ENCODE assay signal across 6 cellular contexts in the genomic region with DNA sequence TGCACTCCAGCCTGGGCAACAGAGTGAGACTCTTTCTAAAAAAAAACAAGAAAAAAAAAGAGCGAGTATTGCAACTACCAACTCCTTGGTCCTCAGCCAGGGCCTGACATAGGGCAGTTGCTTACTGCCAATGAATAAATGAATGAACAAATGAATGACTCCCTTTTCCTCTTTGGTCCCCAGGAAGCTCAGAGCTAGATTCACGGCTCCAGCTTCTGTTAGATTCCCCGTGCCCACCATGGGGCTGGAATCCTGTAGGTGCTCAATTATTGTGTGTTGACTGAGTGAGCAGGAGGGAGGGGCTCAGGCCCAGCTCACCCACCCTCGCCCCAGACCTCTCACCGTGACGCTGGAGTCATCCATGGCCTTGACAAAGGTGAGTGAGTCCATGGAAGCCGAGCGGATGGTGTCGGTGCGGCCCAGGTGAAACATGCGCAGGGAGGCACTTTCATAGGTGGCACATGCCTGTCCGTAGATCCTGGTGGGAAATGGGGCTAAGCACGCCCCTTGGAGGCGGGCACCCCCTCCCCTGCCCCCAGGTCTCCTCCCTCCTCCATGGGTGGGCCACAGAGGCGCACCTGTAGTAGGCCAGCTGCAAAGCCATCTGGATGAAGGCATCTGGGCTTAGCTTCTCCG.
"Had no signal": no experiment of that assay in that cellular context is flagged by ENCODE, and none has a peak within 500 bp of the region (broad histone marks: within the 10 kb centered on the region; RNA-seq: fewer than 3 reads in every experiment).

No MANE protein-coding gene starts in this region.

- H3K9me3 ChIP-seq: HAP-1 had no signal

- FAIRE-seq: HTR-8/SVneo had no signal

- H2AFZ ChIP-seq: GM23338 had no signal

- ATAC-seq: HCT116 had no signal

- H3K27ac Mint-ChIP-seq: GM23338 had no signal

- H3K9me3 Mint-ChIP-seq: GM23338 had no signal

- DNase-seq: IMR-90, KBM-7 had no signal

- H3K4me2 ChIP-seq: GM23338 had no signal

- H3K4me1 ChIP-seq: HAP-1 had no signal

- H3K4me3 Mint-ChIP-seq: GM23338 had no signal

- H3K36me3 ChIP-seq: HAP-1 had no signal

- H3K4me3 ChIP-seq: GM23338, HAP-1 had no signal
